In the genomic region with DNA sequence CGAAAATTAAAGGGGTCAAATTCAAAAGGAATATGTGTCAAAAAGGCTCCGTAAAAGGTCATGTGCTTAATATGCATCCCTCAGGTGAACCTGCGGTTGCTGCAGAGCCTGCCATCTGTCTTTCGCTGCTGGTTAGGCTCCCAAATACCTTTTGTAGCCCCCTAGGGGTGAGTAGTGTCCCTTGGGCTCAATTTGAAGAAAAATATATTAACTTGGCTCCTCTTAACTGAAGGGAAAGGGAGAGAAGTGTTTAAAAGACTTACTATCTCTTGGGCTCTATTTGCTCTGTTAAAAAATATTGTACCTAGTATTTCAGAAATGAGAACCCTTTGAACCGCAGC, we compare ENCODE assay signal across 9 cellular contexts.
A peak's percentile ranks its signal among the peaks of the same experiment; 100 is the strongest.
DNase-seq lines count a peak whose midpoint lies in the region; ATAC-seq and TF ChIP-seq lines count a peak whose summit lies in the region.
"Had no signal": no experiment of that assay in that cellular context is flagged by ENCODE, and none has a peak within 500 bp of the region (broad histone marks: within the 10 kb centered on the region; RNA-seq: fewer than 3 reads in every experiment).

No MANE protein-coding gene starts in this region.

- no peaks in the 10 kb centered on the region for H3K9me3 Mint-ChIP-seq in mesothelial cell of epicardium
- no peaks in the 10 kb centered on the region for H3K9me3 Mint-ChIP-seq in CD8-positive, alpha-beta T cell

- ATAC-seq in GM19397 (IDR thresholded peaks at IDR 0.05; ENCODE audit: unreplicated experiment) = no peak
- ATAC-seq in CD8-positive, alpha-beta T cell = no peak

- intact Hi-C loops in colonic mucosa (cut with DNase I) = no loop called here
- intact Hi-C loops in CD8-positive, alpha-beta T cell (cut with DNase I, micrococcal nuclease) = no loop called here

- H3K4me3 ChIP-seq in astrocyte of the cerebellum (ENCODE audit: low read depth, low read length) (no peak overlapping the region), colonic mucosa (no peak overlapping the region)
- no peak overlapping the region for H3K4me3 ChIP-seq in CD8-positive, alpha-beta T cell (ENCODE audit: low read depth, low read length)

- DNase-seq in NAMALWA (ENCODE audit: low spot score) (peak; percentile 32), astrocyte of the cerebellum (ENCODE audit: low read depth) (no peak), mesothelial cell of epicardium (ENCODE audit: low spot score in 2 of 2, unreplicated experiment in 2 of 2) (no peak), AG08395 (ENCODE audit: low spot score) (no peak), colonic mucosa (no peak)
- no peak for DNase-seq in CD8-positive, alpha-beta T cell
- DNase-seq: activated naive CD4-positive, alpha-beta T cell treated with Interleukin-2 at 50 U/mL for 16 hours had no signal

- no peaks in the 10 kb centered on the region for H3K27me3 Mint-ChIP-seq in mesothelial cell of epicardium (ENCODE audit: low read depth)
- H3K27me3 Mint-ChIP-seq in CD8-positive, alpha-beta T cell (ENCODE audit: low read depth) = no peaks in the 10 kb centered on the region

- TF ChIP-seq CTCF in GM12872 (IDR thresholded peaks at IDR 0.05; ENCODE audit: insufficient read depth, low read depth, low read length) (peak; percentile 11; the same call in 1 of the 3 replicates), astrocyte of the cerebellum (IDR thresholded peaks at IDR 0.05; ENCODE audit: low read depth, low read length, missing control alignments) (peak; percentile 38), mesothelial cell of epicardium (IDR thresholded peaks at IDR 0.05; ENCODE audit: unreplicated experiment) (no peak), colonic mucosa (IDR thresholded peaks at IDR 0.05) (no peak)
- no peak for TF ChIP-seq CTCF in CD8-positive, alpha-beta T cell (IDR thresholded peaks at IDR 0.05)

- H3K27me3 ChIP-seq in colonic mucosa = no peaks in the 10 kb centered on the region
- H3K27me3 ChIP-seq in CD8-positive, alpha-beta T cell (ENCODE audit: insufficient read depth, low read length) = no peaks in the 10 kb centered on the region

- peaks cover 27% of the 10 kb centered on the region for H3K4me1 Mint-ChIP-seq in mesothelial cell of epicardium
- no peaks in the 10 kb centered on the region for H3K4me1 Mint-ChIP-seq in CD8-positive, alpha-beta T cell (ENCODE audit: low read depth)

- CTCF ChIA-PET in CD8-positive, alpha-beta T cell (lab: Charles Lee) = no interaction called here

- H3K9ac ChIP-seq in colonic mucosa (ENCODE audit: low read depth in 2 of 2, low read length in 2 of 2) = no peak overlapping the region

- no peaks in the 10 kb centered on the region for H3K36me3 ChIP-seq in colonic mucosa
- no peaks in the 10 kb centered on the region for H3K36me3 ChIP-seq in CD8-positive, alpha-beta T cell (ENCODE audit: insufficient read depth, low read length)

- H3K4me3 Mint-ChIP-seq in mesothelial cell of epicardium = no peak overlapping the region
- no peak overlapping the region for H3K4me3 Mint-ChIP-seq in CD8-positive, alpha-beta T cell

- H3K4me1 ChIP-seq in colonic mucosa = no peaks in the 10 kb centered on the region
- H3K4me1 ChIP-seq in CD8-positive, alpha-beta T cell (ENCODE audit: insufficient read depth, low read length) = no peaks in the 10 kb centered on the region

- H3K27ac ChIP-seq in colonic mucosa = no peak overlapping the region
- no peak overlapping the region for H3K27ac ChIP-seq in CD8-positive, alpha-beta T cell (ENCODE audit: low read depth, low read length)

- in situ Hi-C loops in astrocyte of the cerebellum (cut with HindIII; ENCODE audit: low sequenced_read_pairs) = no loop called here

- POLR2A ChIA-PET in CD8-positive, alpha-beta T cell (lab: Charles Lee) = no interaction called here

- H3K36me3 Mint-ChIP-seq in mesothelial cell of epicardium = no peaks in the 10 kb centered on the region
- no peaks in the 10 kb centered on the region for H3K36me3 Mint-ChIP-seq in CD8-positive, alpha-beta T cell

- H3K9me3 ChIP-seq in colonic mucosa = no peaks in the 10 kb centered on the region
- no peaks in the 10 kb centered on the region for H3K9me3 ChIP-seq in CD8-positive, alpha-beta T cell (ENCODE audit: low read length)

- peak overlapping the region; percentile 66 for H3K27ac Mint-ChIP-seq in mesothelial cell of epicardium
- H3K27ac Mint-ChIP-seq in CD8-positive, alpha-beta T cell = no peak overlapping the region

Comparison
In these comparisons a context has a peak if more than half of its experiments do, and no peak if none do; other contexts are left out.
1. CTCF ChIP-seq: peak in GM12872 (single experiment) and astrocyte of the cerebellum (single experiment); none in mesothelial cell of epicardium (single experiment), colonic mucosa (single experiment) and CD8-positive, alpha-beta T cell (single experiment).